Comparison of ENCODE assay signal across 24 cellular contexts in the genomic region with DNA sequence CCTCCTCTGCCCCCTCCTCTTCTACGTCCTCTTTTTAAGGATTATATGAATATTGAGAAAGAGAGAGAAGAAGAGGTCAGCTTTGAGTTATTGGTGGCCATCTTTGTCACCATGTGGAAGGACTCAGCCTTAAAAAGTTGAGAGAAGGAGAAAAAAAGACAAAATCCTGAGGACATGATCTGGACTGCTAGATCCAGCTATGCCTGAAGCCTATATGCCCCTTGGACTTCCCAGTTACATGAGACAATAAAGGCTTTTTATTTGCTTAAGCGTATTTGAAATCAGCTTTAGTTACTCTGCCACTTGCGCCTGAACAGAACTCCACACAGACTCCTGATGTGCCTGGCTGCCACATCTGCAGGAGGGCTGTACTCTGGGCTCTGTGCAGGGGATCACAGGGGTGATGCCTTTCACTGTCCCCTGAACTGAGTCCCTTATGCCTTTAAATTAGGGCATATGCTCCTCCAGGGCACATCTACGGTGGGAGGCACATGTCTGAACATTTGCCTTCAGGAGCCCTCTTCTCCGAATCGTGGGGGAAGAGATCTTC. TPM values are rescaled to one million over a fixed set of nuclear protein-coding genes. Genes with fewer than 3 reads are reported as not detected.
DNase-seq lines count a peak whose midpoint lies in the region; ATAC-seq and TF ChIP-seq lines count a peak whose summit lies in the region.
"Had no signal": no experiment of that assay in that cellular context is flagged by ENCODE, and none has a peak within 500 bp of the region (broad histone marks: within the 10 kb centered on the region; RNA-seq: fewer than 3 reads in every experiment).

No MANE protein-coding gene starts in this region.

- H3K4me3 ChIP-seq in colonic mucosa (no peak overlapping the region), upper lobe of left lung (no peak overlapping the region), WERI-Rb-1 (ENCODE audit: low read depth, low read length) (no peak overlapping the region)
- H3K4me3 ChIP-seq: Peyer's patch had no signal

- H3K27ac ChIP-seq in colonic mucosa (peak overlapping the region; percentile 26), upper lobe of left lung (peak overlapping the region; percentile 7 to 75 (median 14)), WERI-Rb-1 (no peak overlapping the region)
- H3K27ac ChIP-seq: Peyer's patch had no signal

- ATAC-seq in HG03442 (IDR thresholded peaks at IDR 0.05; ENCODE audit: unreplicated experiment) (peak; percentile 11), upper lobe of left lung (ENCODE audit: low FRiP score in 2 of 2) (no peak), GM19351 (IDR thresholded peaks at IDR 0.05; ENCODE audit: unreplicated experiment) (no peak)
- ATAC-seq: effector memory CD8-positive, alpha-beta T cell; left ventricle myocardium superior had no signal

- intact Hi-C loops in colonic mucosa (cut with DNase I), result no loop called here

- no peak for TF ChIP-seq POLR2A in upper lobe of left lung (IDR thresholded peaks at IDR 0.05)

- H3K36me3 ChIP-seq in colonic mucosa (no peaks in the 10 kb centered on the region), upper lobe of left lung (no peaks in the 10 kb centered on the region), WERI-Rb-1 (no peaks in the 10 kb centered on the region)
- H3K36me3 ChIP-seq: Peyer's patch had no signal

- H3K4me1 ChIP-seq in colonic mucosa (peaks cover 6% of the 10 kb centered on the region), upper lobe of left lung (peaks cover 0 to 22% (median 11%) of the 10 kb centered on the region in 4 donors)

- H3K9me3 ChIP-seq in colonic mucosa (no peaks in the 10 kb centered on the region), upper lobe of left lung (no peaks in the 10 kb centered on the region), WERI-Rb-1 (ENCODE audit: severe bottlenecking) (peaks cover 8% of the 10 kb centered on the region)
- H3K9me3 ChIP-seq: Peyer's patch had no signal

- H3K27me3 ChIP-seq in colonic mucosa (no peaks in the 10 kb centered on the region), upper lobe of left lung (no peaks in the 10 kb centered on the region), WERI-Rb-1 (ENCODE audit: insufficient read depth, low read depth, severe bottlenecking) (no peaks in the 10 kb centered on the region)
- H3K27me3 ChIP-seq: Peyer's patch had no signal

- no peak overlapping the region for H3K9ac ChIP-seq in colonic mucosa (ENCODE audit: low read depth in 2 of 2, low read length in 2 of 2)

- WGBS in upper lobe of left lung, 2 donors, result 66 to 74% methylated on average over 6 of the region's 6 CpGs

- TF ChIP-seq EP300 in upper lobe of left lung (IDR thresholded peaks at IDR 0.05), result no peak

- TF ChIP-seq CTCF in colonic mucosa (IDR thresholded peaks at IDR 0.05) (no peak), upper lobe of left lung (IDR thresholded peaks at IDR 0.05) (no peak), WERI-Rb-1 (IDR thresholded peaks at IDR 0.05; ENCODE audit: low read depth, low read length) (no peak)

- DNase-seq in NOMO-1 treated with DMSO at 0.1 percent for 48 hours (lab: John Stamatoyannopoulos, UW; ENCODE audit: unreplicated experiment), result peak; percentile 3
- no peak for DNase-seq in NOMO-1 treated with dmso at 0.1 percent for 144 hours (lab: John Stamatoyannopoulos, UW; ENCODE audit: unreplicated experiment)
- no peak for DNase-seq in colonic mucosa
- no peak for DNase-seq in upper lobe of left lung
- no peak for DNase-seq in WERI-Rb-1
- no peak for DNase-seq in NCI-H1930 (lab: John Stamatoyannopoulos, UW)
- DNase-seq: 8988T; activated CD4-positive, alpha-beta memory T cell treated with anti-CD3 and anti-CD28 coated beads, Interleukin-2, amount 10 ng/mL, durations not matched to agents 7 days and 5 days; activated CD4-positive, CD25-positive, alpha-beta regulatory T cell; activated naive CD4-positive, alpha-beta T cell treated with anti-CD3 and anti-CD28 coated beads, Interleukin-2, amount 50 U/mL, for 16 hours; activated T-cell treated with anti-CD3 and anti-CD28 coated beads, Interleukin-2, amount 50 U/mL, for 24 hours; aorta; C1 segment of cervical spinal cord; cerebellar nuclear complex; DMS153; effector memory CD8-positive, alpha-beta T cell; left ventricle myocardium superior; NCI-H2107; nucleus accumbens; T-helper 2 cell had no signal

RNA-seq across cellular contexts. Expression of a gene that starts 13.9 kb away (rescaled TPM):
- under 1 TPM in 1 of 2 donors, not detected in 1; 0.67 TPM for total RNA-seq in colonic mucosa
- 1 to 10 TPM in 2 of 6 donors, under 1 TPM in 2, not detected in 2; 0.13 to 5.2 (median 1.1) TPM for total RNA-seq in upper lobe of left lung
- total RNA-seq: activated CD4-positive, alpha-beta memory T cell treated with anti-CD3 and anti-CD28 coated beads, Interleukin-2, amount 10 ng/mL, durations not matched to agents 7 days and 5 days; aorta; fibroblast of lung; left ventricle myocardium superior had no signal

RNA-seq across cellular contexts. Expression of a gene that starts 59.7 kb away (rescaled TPM):
- under 1 TPM; 0.24 to 0.27 TPM for total RNA-seq in colonic mucosa
- total RNA-seq in upper lobe of left lung, result not detected
- total RNA-seq: activated CD4-positive, alpha-beta memory T cell treated with anti-CD3 and anti-CD28 coated beads, Interleukin-2, amount 10 ng/mL, durations not matched to agents 7 days and 5 days; aorta; fibroblast of lung; left ventricle myocardium superior; Peyer's patch had no signal
